ENCODE assay signal across 22 cellular contexts in genomic region chr4:105276361-105276760, GRCh38.
"Had no signal": no experiment of that assay in that cellular context is flagged by ENCODE, and none has a peak within 500 bp of the region (broad histone marks: within the 10 kb centered on the region; RNA-seq: fewer than 3 reads in every experiment).

No MANE protein-coding gene starts in this region.

- DNase-seq: colonic mucosa; dermis blood vessel endothelial cell; esophagus squamous epithelium; foreskin fibroblast; kidney; left cardiac atrium; left ventricle myocardium inferior; lower lobe of right lung; mesenchymal stem cell; midbrain; occipital lobe; stimulated activated CD4-positive, alpha-beta T cell treated with anti-CD3 and anti-CD28 coated beads, Interleukin-2, amount 100 ng/mL, for 48 hours; stomach; substantia nigra; transverse colon had no signal

- H3K4me2 ChIP-seq: smooth muscle cell had no signal

- H3K9me3 ChIP-seq: colonic mucosa, esophagus squamous epithelium, gastroesophageal sphincter, left ventricle myocardium inferior, lower lobe of right lung, pancreas, stomach, thoracic aorta, transverse colon had no signal

- H3K4me3 ChIP-seq: colonic mucosa, esophagus squamous epithelium, gastroesophageal sphincter, left ventricle myocardium inferior, lower lobe of right lung, pancreas, smooth muscle cell, stomach, thoracic aorta, transverse colon had no signal

- H3K27me3 ChIP-seq: colonic mucosa, esophagus squamous epithelium, gastroesophageal sphincter, pancreas, stomach, transverse colon had no signal

- H3K4me1 ChIP-seq: colonic mucosa, esophagus squamous epithelium, left ventricle myocardium inferior, pancreas, transverse colon had no signal

- H3K4me3 Mint-ChIP-seq: natural killer cell treated with Interleukin-12 subunit alpha and Interleukin-12 subunit beta and Interleukin-15 and Interleukin-18, amount 100 ng/mL, for 72 hours had no signal

- H3K27me3 Mint-ChIP-seq: natural killer cell treated with Interleukin-12 subunit alpha and Interleukin-12 subunit beta and Interleukin-15 and Interleukin-18, amount 100 ng/mL, for 72 hours; progenitor cell of endocrine pancreas had no signal

- H3K27ac Mint-ChIP-seq: natural killer cell treated with Interleukin-12 subunit alpha and Interleukin-12 subunit beta and Interleukin-15 and Interleukin-18, amount 100 ng/mL, for 72 hours had no signal

- H3K27ac ChIP-seq: colonic mucosa, esophagus squamous epithelium, gastroesophageal sphincter, left ventricle myocardium inferior, lower lobe of right lung, pancreas, stomach, thoracic aorta, transverse colon had no signal

- ATAC-seq: gastroesophageal sphincter; left cardiac atrium; lower lobe of right lung; natural killer cell treated with Interleukin-12 subunit alpha and Interleukin-12 subunit beta and Interleukin-15 and Interleukin-18, amount 100 ng/mL, for 72 hours; pancreas; right cardiac atrium had no signal
